12 cellular contexts compared by ENCODE assay signal in the genomic region with DNA sequence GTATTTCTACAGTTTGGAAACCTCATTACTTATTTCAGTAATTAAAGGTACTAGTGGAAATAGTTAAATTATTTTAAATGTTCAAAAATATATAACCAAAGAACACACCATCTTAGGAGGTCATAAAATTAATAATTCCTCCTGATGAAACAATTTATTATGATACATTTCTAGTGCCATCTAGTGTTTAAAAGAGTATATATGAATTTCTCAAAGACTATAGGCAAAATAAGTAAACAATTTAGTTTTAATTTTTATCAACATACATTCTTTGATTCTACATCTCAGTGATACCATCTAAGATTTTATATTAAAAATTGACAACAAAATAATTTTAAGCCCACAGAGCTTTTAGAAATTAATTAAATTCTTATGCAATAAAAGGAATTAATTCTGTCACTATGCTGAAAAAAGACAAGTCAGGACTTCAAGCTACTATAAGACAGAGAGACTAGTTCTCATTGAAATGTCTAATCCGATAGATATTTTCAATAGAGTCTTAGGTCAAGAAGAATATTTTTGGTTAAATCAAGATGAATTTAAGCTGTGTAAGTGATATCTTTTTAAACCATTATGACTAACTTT.
A peak's percentile ranks its signal among the peaks of the same experiment; 100 is the strongest.
DNase-seq lines count a peak whose midpoint lies in the region; ATAC-seq and TF ChIP-seq lines count a peak whose summit lies in the region.
"Had no signal": no experiment of that assay in that cellular context is flagged by ENCODE, and none has a peak within 500 bp of the region (broad histone marks: within the 10 kb centered on the region; RNA-seq: fewer than 3 reads in every experiment).

No MANE protein-coding gene starts in this region.

- H3K4me3 ChIP-seq in adrenal gland (no peak overlapping the region), lower lobe of right lung (no peak overlapping the region)
- H3K4me3 ChIP-seq in effector memory CD4-positive, alpha-beta T cell (ENCODE audit: insufficient read depth, low read depth, low read length, poor library complexity, severe bottlenecking), result no peak overlapping the region

- DNase-seq in NCI-H2171 treated with DMSO at 0.1 percent for 48 hours (lab: John Stamatoyannopoulos, UW) (peak; percentile 56), NCI-H2171 (lab: John Stamatoyannopoulos, UW) (no peak), NCI-H128 (lab: John Stamatoyannopoulos, UW; ENCODE audit: unreplicated experiment) (peak; percentile 5), adrenal gland (no peak), osteocyte (ENCODE audit: extremely low spot score, unreplicated experiment) (no peak), lower lobe of right lung (no peak)
- no peak for DNase-seq in effector memory CD4-positive, alpha-beta T cell
- no peak for DNase-seq in activated effector memory CD4-positive, alpha-beta T cell treated with Interleukin-2 at 50 U/mL for 16 hours
- DNase-seq: activated gamma-delta T cell treated with Interleukin-2 at 50 U/mL for 16 hours, foreskin melanocyte, naive B cell, T-helper 17 cell had no signal

- H3K36me3 ChIP-seq in adrenal gland (replicated peaks in 1 of 2) (no peaks in the 10 kb centered on the region), lower lobe of right lung (no peaks in the 10 kb centered on the region)
- no peaks in the 10 kb centered on the region for H3K36me3 ChIP-seq in effector memory CD4-positive, alpha-beta T cell (ENCODE audit: control insufficient read depth, insufficient read depth, low read length)

- TF ChIP-seq CTCF in adrenal gland (IDR thresholded peaks at IDR 0.05) (peak in 4 of 6 experiments; percentile 19 to 42 (median 30)), osteocyte (IDR thresholded peaks at IDR 0.05) (peak; percentile 53), lower lobe of right lung (IDR thresholded peaks at IDR 0.05) (no peak)

- no peak overlapping the region for H3K4me3 Mint-ChIP-seq in osteocyte (ENCODE audit: unreplicated experiment)
- H3K4me3 Mint-ChIP-seq: naive B cell, T-helper 17 cell had no signal

- no peaks in the 10 kb centered on the region for H3K9me3 Mint-ChIP-seq in osteocyte (ENCODE audit: unreplicated experiment)

- TF ChIP-seq POLR2A in adrenal gland (IDR thresholded peaks at IDR 0.05), result no peak

- no peaks in the 10 kb centered on the region for H3K36me3 Mint-ChIP-seq in osteocyte (ENCODE audit: unreplicated experiment)
- H3K36me3 Mint-ChIP-seq: naive B cell had no signal

- WGBS in adrenal gland, 4 donors, result 59 to 80% (median 70%) methylated on average over 1 of the region's 1 CpG

- H3K27me3 ChIP-seq in adrenal gland, result no peaks in the 10 kb centered on the region
- H3K27me3 ChIP-seq in effector memory CD4-positive, alpha-beta T cell (replicated peaks; ENCODE audit: control insufficient read depth, insufficient read depth, low read length, poor library complexity, severe bottlenecking), result no peaks in the 10 kb centered on the region
- H3K27me3 ChIP-seq in lower lobe of right lung (ENCODE audit: low read depth), result no peaks in the 10 kb centered on the region

- no peaks in the 10 kb centered on the region for H3K9me3 ChIP-seq in adrenal gland (replicated peaks in 1 of 3)
- H3K9me3 ChIP-seq in effector memory CD4-positive, alpha-beta T cell (ENCODE audit: control insufficient read depth, low read length), result no peaks in the 10 kb centered on the region
- H3K9me3 ChIP-seq in lower lobe of right lung, result no peaks in the 10 kb centered on the region

- intact Hi-C loops in adrenal gland (cut with DNase I), result loop anchor here in 1 of 2 donors (10.0 kb wide), 1 partner anchor 1060 kb away; no protein-coding TSS in a partner anchor
- intact Hi-C loops in lower lobe of right lung (cut with DNase I), result no loop called here

- no peak for ATAC-seq in lower lobe of right lung
- ATAC-seq: T-helper 17 cell had no signal

- H3K27me3 Mint-ChIP-seq in osteocyte (ENCODE audit: unreplicated experiment), result no peaks in the 10 kb centered on the region
- H3K27me3 Mint-ChIP-seq: T-helper 17 cell had no signal

- H3K4me1 ChIP-seq in adrenal gland (replicated peaks in 1 of 2) (no peaks in the 10 kb centered on the region), lower lobe of right lung (no peaks in the 10 kb centered on the region)
- H3K4me1 ChIP-seq in effector memory CD4-positive, alpha-beta T cell (ENCODE audit: control insufficient read depth, insufficient read depth, low read length, poor library complexity, severe bottlenecking), result no peaks in the 10 kb centered on the region

- H3K27ac Mint-ChIP-seq in osteocyte (ENCODE audit: unreplicated experiment), result no peak overlapping the region
- H3K27ac Mint-ChIP-seq: naive B cell, T-helper 17 cell had no signal

- no peak overlapping the region for H3K27ac ChIP-seq in adrenal gland
- no peak overlapping the region for H3K27ac ChIP-seq in effector memory CD4-positive, alpha-beta T cell (ENCODE audit: insufficient read depth, low read length, poor library complexity, severe bottlenecking)
- H3K27ac ChIP-seq in lower lobe of right lung, result no peak overlapping the region

- H3K4me1 Mint-ChIP-seq in osteocyte (ENCODE audit: unreplicated experiment), result no peaks in the 10 kb centered on the region
- H3K4me1 Mint-ChIP-seq: naive B cell, T-helper 17 cell had no signal

Comparison
In these comparisons a context has a peak if more than half of its experiments do, and no peak if none do; other contexts are left out.
1. DNase-seq: peak in NCI-H2171 treated with DMSO at 0.1 percent for 48 hours (single experiment) and NCI-H128 (single experiment); none in NCI-H2171 (single experiment), adrenal gland (0 of 7), osteocyte (single experiment), effector memory CD4-positive, alpha-beta T cell (0 of 3), lower lobe of right lung (single experiment) and activated effector memory CD4-positive, alpha-beta T cell treated with Interleukin-2 at 50 U/mL for 16 hours (single experiment).